8 cellular contexts compared by ENCODE assay signal in the genomic region with DNA sequence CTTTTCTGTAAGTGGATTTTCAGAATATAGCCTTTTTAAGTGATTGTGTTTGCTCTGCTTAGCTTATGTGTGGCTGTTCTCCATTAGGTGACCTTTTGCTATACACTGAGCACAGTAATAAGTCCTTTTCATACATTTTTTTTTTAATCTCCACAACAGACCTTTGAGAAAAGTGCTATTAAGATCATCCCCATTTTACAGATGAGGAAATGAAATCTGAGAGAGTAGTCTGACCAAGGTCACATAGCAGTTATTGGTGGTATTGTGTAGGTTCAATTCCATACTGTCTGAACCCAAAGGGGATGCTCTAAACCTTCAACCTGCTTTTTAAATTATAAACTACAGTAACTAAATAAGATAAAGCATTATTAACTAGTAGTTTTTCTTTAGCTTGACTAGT. TPM values are rescaled to one million over a fixed set of nuclear protein-coding genes. Genes with fewer than 3 reads are reported as not detected.
A peak's percentile ranks its signal among the peaks of the same experiment; 100 is the strongest.
DNase-seq lines count a peak whose midpoint lies in the region; ATAC-seq and TF ChIP-seq lines count a peak whose summit lies in the region.

No MANE protein-coding gene starts in this region.

- H3K4me1 ChIP-seq in RWPE2 (ENCODE audit: insufficient read depth, poor library complexity, severe bottlenecking) (peaks cover 26% of the 10 kb centered on the region), rectal smooth muscle tissue (ENCODE audit: control insufficient read depth, insufficient read depth, low read length) (peaks cover 8% of the 10 kb centered on the region)

- DNase-seq in GM06990 (ENCODE audit: extremely low read depth, insufficient read length), result no peak
- DNase-seq in RWPE2 (ENCODE audit: low spot score), result no peak
- no peak for DNase-seq in epithelial cell of proximal tubule (ENCODE audit: low read depth)
- no peak for DNase-seq in GM19238 (ENCODE audit: insufficient read length, low spot score)
- no peak for DNase-seq in A172 (ENCODE audit: low spot score)
- DNase-seq in NCI-H2107 (lab: John Stamatoyannopoulos, UW), result no peak

- ATAC-seq in RWPE2 (ENCODE audit: low read depth) (no peak), GM18861 (IDR thresholded peaks at IDR 0.05; ENCODE audit: unreplicated experiment) (no peak)

- peak overlapping the region; percentile 99 for H3K4me3 ChIP-seq in GM06990 (replicated peaks; ENCODE audit: low read depth, low read length)
- H3K4me3 ChIP-seq in RWPE2 (ENCODE audit: severe bottlenecking), result peak overlapping the region; percentile 87
- peak overlapping the region; percentile 83 for H3K4me3 ChIP-seq in epithelial cell of proximal tubule (ENCODE audit: low read depth, low read length)
- peak overlapping the region; percentile 94 for H3K4me3 ChIP-seq in rectal smooth muscle tissue (ENCODE audit: low read length)

- H3K9ac ChIP-seq in rectal smooth muscle tissue (ENCODE audit: low read length), result no peak overlapping the region

- H3K9me3 ChIP-seq in RWPE2 (ENCODE audit: severe bottlenecking), result no peaks in the 10 kb centered on the region

- H3K36me3 ChIP-seq in GM06990 (ENCODE audit: control insufficient read depth, insufficient read depth, low read length) (peaks cover 1% of the 10 kb centered on the region; the same call in 1 of the 2 replicates), RWPE2 (ENCODE audit: low read depth) (peaks cover 31% of the 10 kb centered on the region), rectal smooth muscle tissue (ENCODE audit: control insufficient read depth, insufficient read depth, low read length) (no peaks in the 10 kb centered on the region)

- H3K27ac ChIP-seq in RWPE2 (ENCODE audit: poor library complexity, severe bottlenecking), result no peak overlapping the region
- no peak overlapping the region for H3K27ac ChIP-seq in rectal smooth muscle tissue (ENCODE audit: low read depth, low read length)

- no peaks in the 10 kb centered on the region for H3K27me3 ChIP-seq in GM06990 (replicated peaks; ENCODE audit: control insufficient read depth, insufficient read depth, low read length)
- no peaks in the 10 kb centered on the region for H3K27me3 ChIP-seq in RWPE2 (ENCODE audit: insufficient read depth, poor library complexity, severe bottlenecking)
- no peaks in the 10 kb centered on the region for H3K27me3 ChIP-seq in rectal smooth muscle tissue (ENCODE audit: control insufficient read depth, insufficient read depth, low read length)

- TF ChIP-seq CTCF in GM06990 (IDR thresholded peaks at IDR 0.05; ENCODE audit: insufficient read depth, low read length, poor library complexity, severe bottlenecking) (no peak), RWPE2 (IDR thresholded peaks at IDR 0.05; ENCODE audit: poor library complexity, severe bottlenecking) (no peak), epithelial cell of proximal tubule (conservative IDR thresholded peaks at IDR 0.05; ENCODE audit: low read depth, low read length) (no peak)

RNA-seq across cellular contexts. Expression of a gene that starts 1.7 kb away (rescaled TPM):
- total RNA-seq in epithelial cell of proximal tubule, result 46.7 and 53.0 TPM in 2 replicates
- 55.8 and 58.1 TPM in 2 replicates for total RNA-seq in A172 (2014; rRNA removed; shearing (Covaris generic))
